In genomic region chr1:198638441-198638840, GRCh38 we compare ENCODE assay signal across 10 cellular contexts. TPM values are rescaled to one million over a fixed set of nuclear protein-coding genes. Genes with fewer than 3 reads are reported as not detected.
DNase-seq lines count a peak whose midpoint lies in the region; ATAC-seq and TF ChIP-seq lines count a peak whose summit lies in the region.
"Had no signal": no experiment of that assay in that cellular context is flagged by ENCODE, and none has a peak within 500 bp of the region (broad histone marks: within the 10 kb centered on the region; RNA-seq: fewer than 3 reads in every experiment).

No MANE protein-coding gene starts in this region.

- DNase-seq in activated T-cell treated with anti-CD3 and anti-CD28 coated beads, Interleukin-2, amount 50 U/mL, for 72 hours, result no peak
- no peak for DNase-seq in activated T-cell treated with anti-CD3 and anti-CD28 coated beads, Interleukin-2, amount 50 U/mL, for 1 hour
- DNase-seq in activated CD8-positive, alpha-beta T cell treated with anti-CD3 and anti-CD28 coated beads for 36 hours, result no peak
- DNase-seq in transverse colon (no peak), GF-D8 (lab: John Stamatoyannopoulos, UW) (no peak), NCI-H2196 treated with DMSO at 0.1 percent for 48 hours (lab: John Stamatoyannopoulos, UW; ENCODE audit: unreplicated experiment) (no peak), COR-L47 (lab: John Stamatoyannopoulos, UW) (no peak)
- DNase-seq: NCI-H1048 had no signal

- no peak overlapping the region for H3K4me3 ChIP-seq in transverse colon

- peak overlapping the region; percentile 49 to 71 (median 63) for H3K27ac ChIP-seq in transverse colon

- H3K4me3 Mint-ChIP-seq in activated T-cell treated with anti-CD3 and anti-CD28 coated beads, Interleukin-2, amount 50 U/mL, for 72 hours, result peak overlapping the region; percentile 84 to 92
- peak overlapping the region; percentile 86 for H3K4me3 Mint-ChIP-seq in activated CD8-positive, alpha-beta T cell treated with anti-CD3 and anti-CD28 coated beads for 36 hours
- H3K4me3 Mint-ChIP-seq: neural crest cell had no signal

- in situ Hi-C loops in transverse colon (cut with MboI; ENCODE audit: low pct_ligation_motif_present in 1 of 4, low pct_unique_long_range_greater_than_20kb in 1 of 4, low sequenced_read_pairs in 3 of 4), result no loop called here

- POLR2A ChIA-PET in activated CD8-positive, alpha-beta T cell treated with anti-CD3 and anti-CD28 coated beads for 36 hours (lab: Charles Lee), result interaction anchor here (0.8 to 8.9 kb wide), 9 partner anchors 11 to 43 kb away, joined by 4 to 118 read pairs (median 5); no protein-coding TSS in a partner anchor

- TF ChIP-seq CTCF in activated CD8-positive, alpha-beta T cell treated with anti-CD3 and anti-CD28 coated beads for 36 hours (IDR thresholded peaks at IDR 0.05), result no peak
- TF ChIP-seq CTCF in transverse colon (IDR thresholded peaks at IDR 0.05), result no peak

- H3K36me3 ChIP-seq in transverse colon, result no peaks in the 10 kb centered on the region

- CTCF ChIA-PET in activated CD8-positive, alpha-beta T cell treated with anti-CD3 and anti-CD28 coated beads for 36 hours (lab: Charles Lee), result interaction anchor here (1.1 to 7.3 kb wide), 5 partner anchors 10 to 43 kb away, joined by 3 to 95 read pairs (median 7); no protein-coding TSS in a partner anchor

- peak overlapping the region; percentile 100 for H3K27ac Mint-ChIP-seq in activated T-cell treated with anti-CD3 and anti-CD28 coated beads, Interleukin-2, amount 50 U/mL, for 72 hours
- H3K27ac Mint-ChIP-seq in activated CD8-positive, alpha-beta T cell treated with anti-CD3 and anti-CD28 coated beads for 36 hours, result peak overlapping the region; percentile 97

- H3K27me3 Mint-ChIP-seq in activated T-cell treated with anti-CD3 and anti-CD28 coated beads, Interleukin-2, amount 50 U/mL, for 72 hours (ENCODE audit: low read depth), result no peaks in the 10 kb centered on the region
- no peaks in the 10 kb centered on the region for H3K27me3 Mint-ChIP-seq in activated CD8-positive, alpha-beta T cell treated with anti-CD3 and anti-CD28 coated beads for 36 hours

- H3K36me3 Mint-ChIP-seq in activated T-cell treated with anti-CD3 and anti-CD28 coated beads, Interleukin-2, amount 50 U/mL, for 72 hours (ENCODE audit: insufficient read depth in 2 of 2), result peaks cover 16 to 29% of the 10 kb centered on the region in 2 donors
- peaks cover 60% of the 10 kb centered on the region for H3K36me3 Mint-ChIP-seq in activated CD8-positive, alpha-beta T cell treated with anti-CD3 and anti-CD28 coated beads for 36 hours (ENCODE audit: low read depth)

- WGBS in transverse colon (ENCODE audit: low coverage in 1 of 2), 2 donors, result 48 to 63% methylated on average over 1 of the region's 1 CpG

- H3K9me3 Mint-ChIP-seq in activated T-cell treated with anti-CD3 and anti-CD28 coated beads, Interleukin-2, amount 50 U/mL, for 72 hours, result peaks cover 3 to 4% of the 10 kb centered on the region in 2 donors
- H3K9me3 Mint-ChIP-seq in activated CD8-positive, alpha-beta T cell treated with anti-CD3 and anti-CD28 coated beads for 36 hours, result peaks cover 2% of the 10 kb centered on the region
- H3K9me3 Mint-ChIP-seq: neural crest cell had no signal

- TF ChIP-seq POLR2A in transverse colon (IDR thresholded peaks at IDR 0.05), result no peak

- ATAC-seq in activated T-cell treated with anti-CD3 and anti-CD28 coated beads, Interleukin-2, amount 50 U/mL, for 72 hours (replicated peaks in 1 of 2), result no peak
- peak; percentile 20 for ATAC-seq in HG02943 (IDR thresholded peaks at IDR 0.05; ENCODE audit: low read depth, unreplicated experiment)
- no peak for ATAC-seq in activated CD8-positive, alpha-beta T cell treated with anti-CD3 and anti-CD28 coated beads for 36 hours

- H3K4me1 Mint-ChIP-seq in activated T-cell treated with anti-CD3 and anti-CD28 coated beads, Interleukin-2, amount 50 U/mL, for 72 hours (ENCODE audit: low read depth), result peaks cover 55% of the 10 kb centered on the region
- peaks cover 40% of the 10 kb centered on the region for H3K4me1 Mint-ChIP-seq in activated CD8-positive, alpha-beta T cell treated with anti-CD3 and anti-CD28 coated beads for 36 hours (ENCODE audit: low read depth)
- H3K4me1 Mint-ChIP-seq: neural crest cell had no signal

- intact Hi-C loops in activated CD8-positive, alpha-beta T cell treated with anti-CD3 and anti-CD28 coated beads for 36 hours (cut with micrococcal nuclease), result loop anchor here (2.0 to 5.0 kb wide), 2 partner anchors 18 to 36 kb away; no protein-coding TSS in a partner anchor
- intact Hi-C loops in transverse colon (cut with DNase I; ENCODE audit: low total_unique reads), result no loop called here

- no peaks in the 10 kb centered on the region for H3K4me1 ChIP-seq in transverse colon

- TF ChIP-seq EP300 in transverse colon (IDR thresholded peaks at IDR 0.05; ENCODE audit: low read depth), result no peak

- no peaks in the 10 kb centered on the region for H3K27me3 ChIP-seq in transverse colon

- no peaks in the 10 kb centered on the region for H3K9me3 ChIP-seq in transverse colon

RNA-seq across cellular contexts. Expression of gene PTPRC, which starts 0.4 kb away (rescaled TPM):
- 100 to 1,000 TPM; 490 to 545 TPM for total RNA-seq in activated T-cell treated with anti-CD3 and anti-CD28 coated beads, Interleukin-2, amount 50 U/mL, for 72 hours
- 100 to 1,000 TPM; 475 to 499 TPM for total RNA-seq in activated CD8-positive, alpha-beta T cell treated with anti-CD3 and anti-CD28 coated beads for 36 hours
- 10 to 100 TPM in 3 of 4 donors, 1 to 10 TPM in 1; 6.4 to 50.7 (median 25.6) TPM for total RNA-seq in transverse colon
- total RNA-seq: neural crest cell had no signal

Comparison
In these comparisons a context has a peak if more than half of its experiments do, and no peak if none do; other contexts are left out.
1. RNA of gene PTPRC, which starts 0.4 kb away (total RNA-seq): 490 to 545 TPM in activated T-cell treated with anti-CD3 and anti-CD28 coated beads, Interleukin-2, amount 50 U/mL, for 72 hours and 475 to 499 TPM in activated CD8-positive, alpha-beta T cell treated with anti-CD3 and anti-CD28 coated beads for 36 hours; 6.4 to 50.7 TPM in transverse colon; every median in the first group is over 4 times any median in the second.